In the genomic region with DNA sequence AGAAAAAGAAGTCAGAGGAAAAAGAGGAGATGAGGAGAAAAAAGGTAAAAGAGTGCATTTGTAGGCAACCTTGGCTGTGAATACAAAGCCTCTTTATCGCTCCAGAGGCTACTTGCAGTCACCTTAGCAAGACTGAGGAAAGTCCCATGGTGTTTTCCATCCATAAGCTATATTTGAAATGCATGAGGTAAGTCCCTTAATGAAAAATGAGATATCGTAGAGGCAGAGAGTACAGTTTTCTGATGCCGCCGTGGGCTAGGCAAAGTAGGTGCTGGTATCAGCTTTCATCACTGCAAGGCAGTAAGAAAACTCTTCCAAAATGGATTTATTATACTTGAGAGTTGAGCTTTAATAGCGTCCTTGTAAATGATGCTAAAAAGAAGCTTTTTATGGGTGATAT, we compare ENCODE assay signal across 22 cellular contexts.
"Had no signal": no experiment of that assay in that cellular context is flagged by ENCODE, and none has a peak within 500 bp of the region (broad histone marks: within the 10 kb centered on the region; RNA-seq: fewer than 3 reads in every experiment).

No MANE protein-coding gene starts in this region.

- H3K27me3 ChIP-seq: esophagus muscularis mucosa, gastroesophageal sphincter, spleen, tibial artery, upper lobe of left lung, uterus had no signal

- H3K9me3 ChIP-seq: esophagus muscularis mucosa, gastroesophageal sphincter, prostate gland, spleen, tibial artery, upper lobe of left lung, uterus had no signal

- H3K9ac ChIP-seq: parathyroid adenoma had no signal

- H2AFZ ChIP-seq: parathyroid adenoma had no signal

- H3K4me1 ChIP-seq: esophagus muscularis mucosa, gastroesophageal sphincter, parathyroid adenoma, prostate gland, spleen, tibial artery, upper lobe of left lung, uterus had no signal

- H3K36me3 ChIP-seq: esophagus muscularis mucosa, gastroesophageal sphincter, prostate gland, spleen, tibial artery, upper lobe of left lung, uterus had no signal

- H3K27ac ChIP-seq: epithelial cell of prostate, esophagus muscularis mucosa, gastroesophageal sphincter, parathyroid adenoma, prostate gland, spleen, tibial artery, upper lobe of left lung, uterus had no signal

- H3K79me2 ChIP-seq: parathyroid adenoma had no signal

- H3K4me3 ChIP-seq: esophagus muscularis mucosa, gastroesophageal sphincter, prostate gland, spleen, tibial artery, upper lobe of left lung, uterus had no signal

- DNase-seq: effector memory CD8-positive, alpha-beta T cell; glutamatergic neuron; islet precursor cell; mammary epithelial cell; naive thymus-derived CD4-positive, alpha-beta T cell; nephron progenitor cell; retina; spleen; stimulated activated CD4-positive, alpha-beta T cell treated with anti-CD3 and anti-CD28 coated beads, Interleukin-15, amount 100 ng/mL, for 24 hours; stimulated activated CD4-positive, alpha-beta T cell treated with anti-CD3 and anti-CD28 coated beads, Interleukin-1b, Interleukin-23, amount 100 ng/mL, for 48 hours; stimulated activated CD4-positive, alpha-beta T cell treated with anti-CD3 and anti-CD28 coated beads, Interleukin-4, amount 100 ng/mL, for 24 hours; tibial artery; upper lobe of left lung; uterus had no signal

- ATAC-seq: effector memory CD8-positive, alpha-beta T cell; gastroesophageal sphincter; left lobe of liver; naive thymus-derived CD4-positive, alpha-beta T cell; sciatic nerve; stimulated activated memory B cell treated with anti-CD40 and anti-IgM and Interleukin-4, amounts not matched to agents 10 μg/mL and 1 μg/mL and 100 μg/mL, for 72 hours had no signal
